Comparison of ENCODE assay signal across 26 cellular contexts in the genomic region with DNA sequence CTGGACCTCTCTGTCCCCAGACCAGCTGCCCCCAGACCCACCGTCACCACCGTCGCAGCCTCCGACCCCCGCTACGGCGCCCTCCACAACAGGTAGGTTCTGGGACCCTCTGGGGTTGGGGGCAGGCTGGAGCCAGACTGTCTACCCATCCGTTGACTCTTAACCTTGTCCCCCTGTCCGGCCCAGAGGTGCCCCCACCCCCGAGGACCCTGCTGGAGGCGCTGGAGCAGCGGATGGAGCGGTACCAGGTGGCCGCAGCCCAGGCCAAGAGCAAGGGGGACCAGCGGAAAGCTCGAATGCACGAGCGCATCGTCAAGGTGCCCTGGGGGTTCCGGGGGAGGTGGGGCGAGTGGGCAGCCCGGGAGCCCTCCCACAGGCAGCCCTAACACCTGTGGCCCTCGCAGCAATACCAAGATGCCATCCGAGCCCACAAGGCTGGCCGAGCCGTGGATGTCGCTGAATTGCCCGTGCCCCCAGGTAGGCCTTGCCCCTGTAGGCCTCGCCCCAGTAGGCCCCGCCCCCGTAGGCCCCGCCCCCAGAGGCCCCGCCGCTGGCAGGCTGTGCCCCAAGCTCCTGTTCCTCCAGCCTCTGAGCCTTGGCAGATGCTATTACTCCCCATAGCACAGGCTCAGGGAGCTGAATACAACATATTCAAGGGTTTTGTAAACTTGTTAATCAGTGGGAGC. TPM values are rescaled to one million over a fixed set of nuclear protein-coding genes. Genes with fewer than 3 reads are reported as not detected.
DNase-seq lines count a peak whose midpoint lies in the region; ATAC-seq, FAIRE-seq and TF ChIP-seq lines count a peak whose summit lies in the region.
"Had no signal": no experiment of that assay in that cellular context is flagged by ENCODE, and none has a peak within 500 bp of the region (broad histone marks: within the 10 kb centered on the region; RNA-seq: fewer than 3 reads in every experiment).

No MANE protein-coding gene starts in this region.

- BruUV-seq in K562 (replicated peaks; lab: Mats Ljungman, UMichigan), result no TSS peak

- no peak for FAIRE-seq in K562 (lab: Jason Lieb, UNC)
- FAIRE-seq: A204.1, H1 had no signal

- H3K9me1 ChIP-seq in K562 (ENCODE audit: control insufficient read depth, insufficient read depth, low read length), result peaks cover 3% of the 10 kb centered on the region

- intact Hi-C loops in left ventricle myocardium inferior (cut with micrococcal nuclease), result no loop called here
- intact Hi-C loops in Right ventricle myocardium superior (cut with DNase I), result no loop called here
- intact Hi-C loops in K562 (cut with micrococcal nuclease), result no loop called here
- intact Hi-C loops in left colon (cut with DNase I, micrococcal nuclease), result no loop called here
- intact Hi-C loops in posterior vena cava (cut with DNase I), result loop anchor here in 1 of 2 donors (1.0 kb wide), 1 partner anchor 33 kb away; the partner anchor contains the start of gene DCAF15

- H3K4me1 ChIP-seq in left ventricle myocardium inferior (peaks cover 10% of the 10 kb centered on the region), K562 (replicated peaks in 1 of 2; ENCODE audit: control insufficient read depth in 2 of 2, insufficient read depth in 2 of 2, low read length in 2 of 2) (peaks cover 0 to 13% of the 10 kb centered on the region in 2 experiments; a peak in 1 of 5 replicates)
- H3K4me1 ChIP-seq: BLaER1 treated with 17β-estradiol and CSF1 and Interleukin-3, amounts not matched to agents 10 nM and 100 nM had no signal

- ATAC-seq in Right ventricle myocardium superior (ENCODE audit: poor library complexity) (no peak), K562 (no peak), left colon (peak; percentile 11), GM21528 (IDR thresholded peaks at IDR 0.05; ENCODE audit: low FRiP score, unreplicated experiment) (no peak), left lobe of liver (no peak)
- ATAC-seq: PC-3 had no signal

- H3K9me3 ChIP-seq in left ventricle myocardium inferior (replicated peaks) (peaks cover 4% of the 10 kb centered on the region), K562 (replicated peaks; ENCODE audit: control insufficient read depth, insufficient read depth, low read depth, low read length) (peaks cover 6% of the 10 kb centered on the region)
- H3K9me3 ChIP-seq: MG63, SJSA1 had no signal

- no peak for TF ChIP-seq CTCF in left ventricle myocardium inferior (IDR thresholded peaks at IDR 0.05; ENCODE audit: borderline replicate concordance)
- no peak for TF ChIP-seq CTCF in K562 (IDR thresholded peaks at IDR 0.05 in 2 of 3, conservative IDR thresholded peaks at IDR 0.05 in 1 of 3; ENCODE audit: insufficient read depth in 2 of 3, low read depth in 1 of 3, low read length in 3 of 3)

- TF ChIP-seq RAD21 in K562 (CRISPR knock-in tag; conservative IDR thresholded peaks at IDR 0.05 in 1 of 2, IDR thresholded peaks at IDR 0.05 in 1 of 2), result no peak

- in situ Hi-C loops in K562 (cut with MboI), result no loop called here

- 96% methylated on average over 19 of the region's 34 CpGs for WGBS in K562 (ENCODE audit: insufficient coverage, low coverage, missing lambda C conversion rate)

- H3K36me3 ChIP-seq in left ventricle myocardium inferior, result peaks cover 96% of the 10 kb centered on the region
- H3K36me3 ChIP-seq in K562 (ENCODE audit: control insufficient read depth, insufficient read depth, low read length), result peaks cover 70% of the 10 kb centered on the region

- no peaks in the 10 kb centered on the region for H3K79me2 ChIP-seq in K562 (ENCODE audit: control insufficient read depth, insufficient read depth, low read length)

- no peak overlapping the region for H2AFZ ChIP-seq in K562 (ENCODE audit: low read depth, low read length)

- peak overlapping the region; percentile 65 for H3K27ac ChIP-seq in left ventricle myocardium inferior (replicated peaks)
- H3K27ac ChIP-seq in K562 (ENCODE audit: extremely low read depth, low read depth, low read length), result no peak overlapping the region
- H3K27ac ChIP-seq: BLaER1 treated with 17β-estradiol and CSF1 and Interleukin-3, amounts not matched to agents 10 nM and 100 nM; SJSA1 had no signal

- no peak overlapping the region for H3K9ac ChIP-seq in K562 (ENCODE audit: insufficient read depth in 1 of 2, low read depth in 2 of 2, low read length in 2 of 2)
- H3K9ac ChIP-seq: BLaER1 treated with 17β-estradiol and CSF1 and Interleukin-3, amounts not matched to agents 10 nM and 100 nM had no signal

- H3K4me3 ChIP-seq in left ventricle myocardium inferior (no peak overlapping the region), K562 (no peak overlapping the region)
- H3K4me3 ChIP-seq: BLaER1 treated with 17β-estradiol and CSF1 and Interleukin-3, amounts not matched to agents 10 nM and 100 nM; MG63; SJSA1 had no signal

- TF ChIP-seq POLR2A in K562 (conservative IDR thresholded peaks at IDR 0.05), result no peak

- CTCF ChIA-PET in K562 (lab: Yijun Ruan, JAX; ENCODE audit: low intra/inter-chr PET ratio), result no interaction called here

- TF ChIP-seq EP300 in K562 (IDR thresholded peaks at IDR 0.05; ENCODE audit: low read length), result no peak

- H3K27me3 ChIP-seq in left ventricle myocardium inferior (ENCODE audit: low read depth), result no peaks in the 10 kb centered on the region
- H3K27me3 ChIP-seq in K562 (ENCODE audit: control insufficient read depth in 2 of 2, insufficient read depth in 2 of 2, low read length in 2 of 2), result no peaks in the 10 kb centered on the region; a peak in 1 of 5 replicates
- H3K27me3 ChIP-seq: BLaER1 treated with 17β-estradiol and CSF1 and Interleukin-3, amounts not matched to agents 10 nM and 100 nM; MG63; SJSA1 had no signal

- H4K20me1 ChIP-seq in K562 (replicated peaks; ENCODE audit: control insufficient read depth, insufficient read depth, low read length), result no peaks in the 10 kb centered on the region
- H4K20me1 ChIP-seq: BLaER1 treated with 17β-estradiol and CSF1 and Interleukin-3, amounts not matched to agents 10 nM and 100 nM had no signal

- DNase-seq in left ventricle myocardium inferior (no peak), Right ventricle myocardium superior (no peak), K562 (ENCODE audit: extremely low read depth in 1 of 4, low spot score in 3 of 4) (peak in 1 of 4 experiments; percentile 31), left colon (no peak), posterior vena cava (ENCODE audit: low spot score) (no peak), AG08395 (ENCODE audit: low spot score) (no peak), left lobe of liver (ENCODE audit: low spot score) (no peak)
- DNase-seq: AML-193; CD4-positive, alpha-beta T cell; DMS53; KBM-7; MG63; NCI-H2029; NCI-H446; NCI-H524 treated with DMSO at 0.1 percent for 48 hours; NCI-H774; PC-3 had no signal

- POLR2A ChIA-PET in K562 (lab: Yijun Ruan, JAX), result interaction anchor here (1.6 kb wide), 1 partner anchor 17 kb away, joined by 9 read pairs; no protein-coding TSS in a partner anchor

- H3K4me2 ChIP-seq in K562 (ENCODE audit: insufficient read depth, low read length), result no peak overlapping the region
- H3K4me2 ChIP-seq: BLaER1 treated with 17β-estradiol and CSF1 and Interleukin-3, amounts not matched to agents 10 nM and 100 nM had no signal

RNA-seq across cellular contexts. Expression of gene CC2D1A, which starts 12.9 kb away (rescaled TPM):
- total RNA-seq in left ventricle myocardium inferior, result 20.1 TPM
- 20.0 TPM for total RNA-seq in Right ventricle myocardium superior
- total RNA-seq in K562 (2011; cell fraction: chromatin; rRNA removed; ENCODE audit: low replicate concordance), result 61.5 and 146 TPM in 2 replicates
- total RNA-seq in K562 (2011; cell fraction: nucleolus; rRNA removed), result 72.1 and 79.4 TPM in 2 replicates
- total RNA-seq in K562 (2011; cell fraction: nucleoplasm; rRNA removed), result 61.5 and 70.7 TPM in 2 replicates
- total RNA-seq in K562 (2014; rRNA removed), result 17.9 and 18.8 TPM in 2 replicates
- 5.8 and 7.7 TPM in 2 replicates for total RNA-seq in K562 (2014; rRNA removed; fragmentation: Illumina TruSeq; extraction: Trizol)
- 12.0 and 12.9 TPM in 2 replicates for total RNA-seq in K562 (2015; rRNA removed; fragmentation: Illumina TruSeq; extraction: Trizol)
- 28.4 and 31.0 TPM in 2 replicates for total RNA-seq in K562 (2021)
- 10.1 and 25.5 TPM in 2 replicates for polyA plus RNA-seq in K562 (2011; rRNA removed)
- polyA plus RNA-seq in K562 (2011; cell fraction: cytosol; rRNA removed), result 8.9 and 11.7 TPM in 2 replicates
- 67.6 and 73.2 TPM in 2 replicates for polyA plus RNA-seq in K562 (2011; cell fraction: nucleus; rRNA removed)
- 17.9 and 39.2 TPM in 2 replicates for polyA plus RNA-seq in K562 (2012)
- polyA plus RNA-seq in K562 (2014; fragmentation: Illumina TruSeq; extraction: Trizol), result 15.6 and 21.2 TPM in 2 replicates
- under 1 TPM; 0.32 to 0.42 TPM for polyA plus RNA-seq in K562 (2014; fragmentation: Nextera tagmentation; extraction: Ambion mirVana)
- 26.7 and 27.1 TPM in 2 replicates for polyA plus RNA-seq in K562 (2014; rRNA removed)
- 8.3 and 8.9 TPM in 2 replicates for polyA minus RNA-seq in K562 (2011; rRNA and poly(A)+ RNA removed)
- polyA minus RNA-seq in K562 (2011; cell fraction: cytosol; rRNA and poly(A)+ RNA removed), result 9.0 and 11.1 TPM in 2 replicates
- 15.9 and 19.3 TPM in 2 replicates for polyA minus RNA-seq in K562 (2011; cell fraction: nucleus; rRNA and poly(A)+ RNA removed)
- 100 to 1,000 TPM in 1 of 2 donors, 10 to 100 TPM in 1; 90.8 to 132 TPM for total RNA-seq in left colon
- 10 to 100 TPM; 16.8 to 22.6 TPM for total RNA-seq in posterior vena cava
- 24.9 TPM for total RNA-seq in left lobe of liver

RNA-seq across cellular contexts. Expression of gene BRME1, which starts 13.0 kb away (rescaled TPM):
- total RNA-seq in left ventricle myocardium inferior, result 0.82 TPM
- total RNA-seq in Right ventricle myocardium superior, result 0.81 TPM
- total RNA-seq in K562 (2011; cell fraction: chromatin; rRNA removed; ENCODE audit: low replicate concordance), result 4.2 and 15.2 TPM in 2 replicates
- total RNA-seq in K562 (2011; cell fraction: nucleolus; rRNA removed), result 11.3 and 15.2 TPM in 2 replicates
- total RNA-seq in K562 (2011; cell fraction: nucleoplasm; rRNA removed), result 7.3 TPM in 2 replicates
- total RNA-seq in K562 (2014; rRNA removed), result 3.6 and 4.2 TPM in 2 replicates
- total RNA-seq in K562 (2014; rRNA removed; fragmentation: Illumina TruSeq; extraction: Trizol), result 1.9 and 2.4 TPM in 2 replicates
- 4.6 and 6.0 TPM in 2 replicates for total RNA-seq in K562 (2015; rRNA removed; fragmentation: Illumina TruSeq; extraction: Trizol)
- total RNA-seq in K562 (2021), result 5.9 and 6.1 TPM in 2 replicates
- polyA plus RNA-seq in K562 (2011; rRNA removed), result 3.0 and 5.5 TPM in 2 replicates
- polyA plus RNA-seq in K562 (2011; cell fraction: cytosol; rRNA removed), result 5.1 and 5.3 TPM in 2 replicates
- 13.5 and 15.3 TPM in 2 replicates for polyA plus RNA-seq in K562 (2011; cell fraction: nucleus; rRNA removed)
- polyA plus RNA-seq in K562 (2012), result 4.7 and 8.9 TPM in 2 replicates
- 4.6 and 4.8 TPM in 2 replicates for polyA plus RNA-seq in K562 (2014; fragmentation: Illumina TruSeq; extraction: Trizol)
- under 1 TPM; 0.75 to 0.88 TPM for polyA plus RNA-seq in K562 (2014; fragmentation: Nextera tagmentation; extraction: Ambion mirVana)
- 4.5 and 6.0 TPM in 2 replicates for polyA plus RNA-seq in K562 (2014; rRNA removed)
- 1.4 and 1.6 TPM in 2 replicates for polyA minus RNA-seq in K562 (2011; rRNA and poly(A)+ RNA removed)
- polyA minus RNA-seq in K562 (2011; cell fraction: cytosol; rRNA and poly(A)+ RNA removed), result 1.4 and 4.5 TPM in 2 replicates
- 4.6 and 7.6 TPM in 2 replicates for polyA minus RNA-seq in K562 (2011; cell fraction: nucleus; rRNA and poly(A)+ RNA removed)
- total RNA-seq in left colon, result 1 to 10 TPM; 7.9 to 9.1 TPM
- 1 to 10 TPM; 1.2 to 2.0 TPM for total RNA-seq in posterior vena cava
- total RNA-seq in left lobe of liver, result 1.3 TPM

RNA-seq across cellular contexts. Expression of gene PODNL1, which starts 19.3 kb away (rescaled TPM):
- total RNA-seq in left ventricle myocardium inferior (1.9 TPM), Right ventricle myocardium superior (3.1 TPM), K562 (2014; rRNA removed) (0.12 TPM in 1 of 2 replicates, not detected in the other), K562 (2014; rRNA removed; fragmentation: Illumina TruSeq; extraction: Trizol) (not detected in 2 replicates), K562 (2015; rRNA removed; fragmentation: Illumina TruSeq; extraction: Trizol) (0.25 and 0.34 TPM in 2 replicates), K562 (2021) (0.40 and 0.47 TPM in 2 replicates), left colon (1 to 10 TPM; 2.7 to 5.3 TPM), posterior vena cava (1 to 10 TPM; 2.4 to 8.7 TPM), left lobe of liver (not detected)
- total RNA-seq in K562 (2011; cell fraction: chromatin; rRNA removed; ENCODE audit: low replicate concordance), result 0.14 and 2.1 TPM in 2 replicates
- total RNA-seq in K562 (2011; cell fraction: nucleolus; rRNA removed), result 0.53 and 1.2 TPM in 2 replicates
- 0.29 and 2.3 TPM in 2 replicates for total RNA-seq in K562 (2011; cell fraction: nucleoplasm; rRNA removed)
- polyA plus RNA-seq in K562 (2011; rRNA removed) (0.18 and 0.46 TPM in 2 replicates), K562 (2014; fragmentation: Illumina TruSeq; extraction: Trizol) (0.22 and 0.42 TPM in 2 replicates), K562 (2014; fragmentation: Nextera tagmentation; extraction: Ambion mirVana) (under 1 TPM in 1 of 2 experiments, not detected in 1; 0.24 TPM), K562 (2014; rRNA removed) (0.21 TPM in 1 of 2 replicates, not detected in the other)
- 0.55 and 0.91 TPM in 2 replicates for polyA plus RNA-seq in K562 (2011; cell fraction: cytosol; rRNA removed)
- 0.18 and 0.60 TPM in 2 replicates for polyA plus RNA-seq in K562 (2011; cell fraction: nucleus; rRNA removed)
- polyA plus RNA-seq in K562 (2012), result 0.82 and 1.8 TPM in 2 replicates
- 0.42 TPM in 1 of 2 replicates, not detected in the other for polyA minus RNA-seq in K562 (2011; rRNA and poly(A)+ RNA removed)
- polyA minus RNA-seq in K562 (2011; cell fraction: cytosol; rRNA and poly(A)+ RNA removed), result not detected in 2 replicates
- 0.13 and 0.67 TPM in 2 replicates for polyA minus RNA-seq in K562 (2011; cell fraction: nucleus; rRNA and poly(A)+ RNA removed)
- total RNA-seq: CD4-positive, alpha-beta T cell; Daoy; G401; PC-3 had no signal

RNA-seq across cellular contexts. Expression of gene DCAF15, which starts 33.4 kb away (rescaled TPM):
- total RNA-seq in left ventricle myocardium inferior, result 17.0 TPM
- 15.4 TPM for total RNA-seq in Right ventricle myocardium superior
- 49.6 and 162 TPM in 2 replicates for total RNA-seq in K562 (2011; cell fraction: chromatin; rRNA removed; ENCODE audit: low replicate concordance)
- 148 and 149 TPM in 2 replicates for total RNA-seq in K562 (2011; cell fraction: nucleolus; rRNA removed)
- 55.0 and 76.5 TPM in 2 replicates for total RNA-seq in K562 (2011; cell fraction: nucleoplasm; rRNA removed)
- 37.0 and 39.4 TPM in 2 replicates for total RNA-seq in K562 (2014; rRNA removed)
- total RNA-seq in K562 (2014; rRNA removed; fragmentation: Illumina TruSeq; extraction: Trizol), result 10.4 and 13.6 TPM in 2 replicates
- total RNA-seq in K562 (2015; rRNA removed; fragmentation: Illumina TruSeq; extraction: Trizol), result 22.5 and 24.0 TPM in 2 replicates
- 63.2 and 68.5 TPM in 2 replicates for total RNA-seq in K562 (2021)
- polyA plus RNA-seq in K562 (2011; rRNA removed), result 27.7 and 46.8 TPM in 2 replicates
- polyA plus RNA-seq in K562 (2011; cell fraction: cytosol; rRNA removed), result 28.8 and 44.6 TPM in 2 replicates
- polyA plus RNA-seq in K562 (2011; cell fraction: nucleus; rRNA removed), result 228 and 347 TPM in 2 replicates
- polyA plus RNA-seq in K562 (2012), result 50.0 and 68.0 TPM in 2 replicates
- 31.0 and 55.5 TPM in 2 replicates for polyA plus RNA-seq in K562 (2014; fragmentation: Illumina TruSeq; extraction: Trizol)
- polyA plus RNA-seq in K562 (2014; fragmentation: Nextera tagmentation; extraction: Ambion mirVana), result under 1 TPM; 0.17 to 0.56 TPM
- polyA plus RNA-seq in K562 (2014; rRNA removed), result 52.5 and 56.2 TPM in 2 replicates
- 14.2 and 17.7 TPM in 2 replicates for polyA minus RNA-seq in K562 (2011; rRNA and poly(A)+ RNA removed)
- 19.0 and 22.3 TPM in 2 replicates for polyA minus RNA-seq in K562 (2011; cell fraction: cytosol; rRNA and poly(A)+ RNA removed)
- polyA minus RNA-seq in K562 (2011; cell fraction: nucleus; rRNA and poly(A)+ RNA removed), result 42.0 and 54.3 TPM in 2 replicates
- 10 to 100 TPM; 30.5 to 33.9 TPM for total RNA-seq in left colon
- total RNA-seq in posterior vena cava, result 10 to 100 TPM; 18.8 to 21.0 TPM
- total RNA-seq in left lobe of liver, result 11.4 TPM

RNA-seq across cellular contexts. Expression of gene NANOS3, which starts 41.9 kb away (rescaled TPM):
- total RNA-seq in left ventricle myocardium inferior (1.3 TPM), Right ventricle myocardium superior (1.8 TPM), K562 (2014; rRNA removed) (not detected in 2 replicates), K562 (2014; rRNA removed; fragmentation: Illumina TruSeq; extraction: Trizol) (not detected in 2 replicates), K562 (2015; rRNA removed; fragmentation: Illumina TruSeq; extraction: Trizol) (not detected in 2 replicates), K562 (2021) (not detected in 2 replicates), left colon (under 1 TPM in 1 of 2 donors, not detected in 1; 0.56 TPM), posterior vena cava (under 1 TPM in 1 of 2 donors, not detected in 1; 1.00 TPM), left lobe of liver (not detected)
- not detected in 2 replicates for total RNA-seq in K562 (2011; cell fraction: chromatin; rRNA removed; ENCODE audit: low replicate concordance)
- not detected in 2 replicates for total RNA-seq in K562 (2011; cell fraction: nucleolus; rRNA removed)
- total RNA-seq in K562 (2011; cell fraction: nucleoplasm; rRNA removed), result not detected in 2 replicates
- polyA plus RNA-seq in K562 (2011; rRNA removed) (not detected in 2 replicates), K562 (2014; fragmentation: Illumina TruSeq; extraction: Trizol) (not detected in 2 replicates), K562 (2014; fragmentation: Nextera tagmentation; extraction: Ambion mirVana) (not detected), K562 (2014; rRNA removed) (not detected in 2 replicates)
- polyA plus RNA-seq in K562 (2011; cell fraction: cytosol; rRNA removed), result not detected in 2 replicates
- not detected in 2 replicates for polyA plus RNA-seq in K562 (2011; cell fraction: nucleus; rRNA removed)
- not detected in 2 replicates for polyA plus RNA-seq in K562 (2012)
- not detected in 2 replicates for polyA minus RNA-seq in K562 (2011; rRNA and poly(A)+ RNA removed)
- not detected in 2 replicates for polyA minus RNA-seq in K562 (2011; cell fraction: cytosol; rRNA and poly(A)+ RNA removed)
- polyA minus RNA-seq in K562 (2011; cell fraction: nucleus; rRNA and poly(A)+ RNA removed), result not detected in 2 replicates
- total RNA-seq: Daoy, H1, HT1080, LHCN-M2 had no signal
